In genomic region chr20:17976305-17976704, GRCh38 we compare ENCODE assay signal across 14 cellular contexts.
"Had no signal": no experiment of that assay in that cellular context is flagged by ENCODE, and none has a peak within 500 bp of the region (broad histone marks: within the 10 kb centered on the region; RNA-seq: fewer than 3 reads in every experiment).

No MANE protein-coding gene starts in this region.

- H3K4me3 ChIP-seq: coronary artery, heart right ventricle, right atrium auricular region, smooth muscle cell had no signal

- H3K4me3 Mint-ChIP-seq: naive thymus-derived CD4-positive, alpha-beta T cell; type B pancreatic cell had no signal

- H3K27ac ChIP-seq: coronary artery, heart right ventricle, neutrophil, right atrium auricular region had no signal

- H3K9me3 Mint-ChIP-seq: naive thymus-derived CD4-positive, alpha-beta T cell; type B pancreatic cell had no signal

- H3K27me3 Mint-ChIP-seq: naive thymus-derived CD4-positive, alpha-beta T cell; type B pancreatic cell had no signal

- H3K27me3 ChIP-seq: heart right ventricle, neutrophil, right atrium auricular region had no signal

- H3K27ac Mint-ChIP-seq: type B pancreatic cell had no signal

- DNase-seq: effector CD4-positive, alpha-beta T cell; heart right ventricle; hypothalamus; kidney glomerular epithelial cell; mammary epithelial cell; naive thymus-derived CD4-positive, alpha-beta T cell; posterior cingulate gyrus; stimulated activated CD4-positive, alpha-beta T cell treated with anti-CD3 and anti-CD28 coated beads, Interleukin-2, amount 100 ng/mL, for 48 hours; stimulated activated naive CD4-positive, alpha-beta T cell treated with Interleukin-2 at 50 U/mL for 16 hours had no signal

- H3K4me2 ChIP-seq: smooth muscle cell had no signal

- H3K9me3 ChIP-seq: heart right ventricle, neutrophil, right atrium auricular region had no signal
